8 cellular contexts compared by ENCODE assay signal in the genomic region with DNA sequence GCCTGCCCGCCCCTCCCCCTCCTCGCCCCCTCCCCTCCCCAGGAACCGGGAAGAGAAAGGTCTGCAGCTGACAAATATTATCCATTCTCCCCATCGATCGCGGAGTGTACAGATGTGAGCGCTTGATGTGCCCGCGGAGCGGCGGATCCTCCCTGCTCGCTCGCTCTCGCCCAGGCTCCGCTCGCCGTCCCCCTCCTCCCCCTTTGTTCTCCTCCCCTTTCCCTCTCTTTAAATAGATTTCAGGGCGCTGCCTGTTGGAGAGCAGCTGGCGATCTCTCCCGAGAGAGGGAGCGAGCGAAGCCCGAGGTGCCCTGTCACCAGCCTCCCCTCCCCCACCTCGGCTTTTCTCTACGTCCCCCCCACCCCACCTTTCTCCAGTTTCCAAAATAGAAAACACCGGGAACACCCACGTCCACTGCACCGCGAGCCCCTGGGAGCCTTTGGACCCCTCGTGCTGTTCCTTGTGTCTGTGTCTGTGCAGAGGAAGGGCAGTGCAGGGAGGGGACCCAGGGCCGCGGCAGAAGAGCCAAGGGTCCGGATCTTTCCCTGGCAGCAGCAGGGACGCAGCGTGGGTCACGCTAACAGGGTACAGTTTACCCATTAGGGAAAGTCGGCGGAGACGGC. TPM values are rescaled to one million over a fixed set of nuclear protein-coding genes. Genes with fewer than 3 reads are reported as not detected.
A peak's percentile ranks its signal among the peaks of the same experiment; 100 is the strongest.
DNase-seq lines count a peak whose midpoint lies in the region; ATAC-seq and TF ChIP-seq lines count a peak whose summit lies in the region.

No MANE protein-coding gene starts in this region.

- H2BK120ac ChIP-seq in mesenchymal stem cell (ENCODE audit: low read depth, low read length): peak overlapping the region; percentile 42

- no peak overlapping the region for H2BK15ac ChIP-seq in mesenchymal stem cell (ENCODE audit: low read depth, poor library complexity, severe bottlenecking)

- no peak for TF ChIP-seq CTCF in choroid plexus epithelial cell (conservative IDR thresholded peaks at IDR 0.05; ENCODE audit: low read depth, low read length)
- TF ChIP-seq CTCF in uterus (IDR thresholded peaks at IDR 0.05): no peak
- TF ChIP-seq CTCF in GM13977 (IDR thresholded peaks at IDR 0.05; ENCODE audit: extremely low read depth, insufficient read depth, missing control alignments): no peak

- H3K9me2 ChIP-seq in GM23248 (ENCODE audit: insufficient read depth): no peaks in the 10 kb centered on the region

- no peak overlapping the region for H4K8ac ChIP-seq in mesenchymal stem cell (ENCODE audit: low read length)

- H3K9me3 ChIP-seq in GM23248 (ENCODE audit: low read depth) (no peaks in the 10 kb centered on the region), NT2/D1 (ENCODE audit: insufficient read depth, low read length) (no peaks in the 10 kb centered on the region), mesenchymal stem cell (ENCODE audit: control insufficient read depth, low read length) (no peaks in the 10 kb centered on the region), uterus (no peaks in the 10 kb centered on the region)

- peak overlapping the region; percentile 28 to 73 for H3K18ac ChIP-seq in mesenchymal stem cell (ENCODE audit: low read depth in 1 of 2, low read length in 2 of 2)

- 0 to 1% methylated on average over 3 to 39 of the region's 39 CpGs for WGBS in GM23248 (ENCODE audit: low coverage in 1 of 2, low lambda C conversion rate in 2 of 2, missing lambda C conversion rate in 2 of 2), 2 experiments
- WGBS in mesenchymal stem cell: 1% methylated on average over 29 of the region's 39 CpGs

- H3K79me2 ChIP-seq in GM23248 (ENCODE audit: insufficient read depth): no peaks in the 10 kb centered on the region

- H3K23ac ChIP-seq in mesenchymal stem cell (ENCODE audit: low read length in 2 of 2): no peak overlapping the region

- H3K9ac ChIP-seq in GM23248: peak overlapping the region; percentile 80
- H3K9ac ChIP-seq in NT2/D1 (ENCODE audit: insufficient read length, low read depth): peak overlapping the region; percentile 82
- peak overlapping the region; percentile 51 for H3K9ac ChIP-seq in mesenchymal stem cell (ENCODE audit: low read length)

- H3K4me2 ChIP-seq in GM23248 (ENCODE audit: unreplicated experiment) (peak overlapping the region; percentile 89), mesenchymal stem cell (ENCODE audit: low read length, poor library complexity, severe bottlenecking) (peak overlapping the region; percentile 84)

- H3K4me3 ChIP-seq in GM23248: peak overlapping the region; percentile 68
- H3K4me3 ChIP-seq in NT2/D1 (ENCODE audit: insufficient read length, low read depth): peak overlapping the region; percentile 40
- H3K4me3 ChIP-seq in choroid plexus epithelial cell (ENCODE audit: low read depth, low read length): peak overlapping the region; percentile 49
- peak overlapping the region in 1 of 2 experiments; percentile 63 for H3K4me3 ChIP-seq in mesenchymal stem cell (ENCODE audit: insufficient read depth in 1 of 2, low read depth in 1 of 2, low read length in 2 of 2)
- H3K4me3 ChIP-seq in uterus: peak overlapping the region; percentile 3 to 45

- H2BK12ac ChIP-seq in mesenchymal stem cell (ENCODE audit: low read length in 2 of 2): peak overlapping the region in 1 of 2 experiments; percentile 89

- no peaks in the 10 kb centered on the region for H3K27me3 ChIP-seq in GM23248 (replicated peaks; ENCODE audit: insufficient read depth)
- peaks cover 51% of the 10 kb centered on the region for H3K27me3 ChIP-seq in NT2/D1 (ENCODE audit: insufficient read depth, insufficient read length)
- H3K27me3 ChIP-seq in mesenchymal stem cell (ENCODE audit: control insufficient read depth in 1 of 2, insufficient read depth in 1 of 2, low read length in 2 of 2): peaks cover 0 to 41% of the 10 kb centered on the region in 2 experiments
- H3K27me3 ChIP-seq in uterus: peaks cover 0 to 3% of the 10 kb centered on the region in 2 donors

- H2BK5ac ChIP-seq in mesenchymal stem cell (ENCODE audit: low read depth, low read length, poor library complexity, severe bottlenecking): no peak overlapping the region

- no peak overlapping the region for H2AFZ ChIP-seq in GM23248
- H2AFZ ChIP-seq in mesenchymal stem cell (ENCODE audit: low read depth, low read length): no peak overlapping the region

- ATAC-seq in HG02840 (IDR thresholded peaks at IDR 0.05; ENCODE audit: low FRiP score, unreplicated experiment): no peak

- no peaks in the 10 kb centered on the region for H4K20me1 ChIP-seq in GM23248 (ENCODE audit: insufficient read depth)

- in situ Hi-C loops in ACHN (cut with HindIII; ENCODE audit: low pct_ligation_motif_present, low pct_unique_long_range_greater_than_20kb, low sequenced_read_pairs): no loop called here
- in situ Hi-C loops in GM23248 (cut with MboI): no loop called here
- in situ Hi-C loops in GM13977 (cut with MboI; ENCODE audit: low pct_unique_long_range_greater_than_20kb, low sequenced_read_pairs, unreplicated experiment): loop anchor here (25.0 kb wide), 1 partner anchor 142 kb away; no protein-coding TSS in a partner anchor

- H3K4me1 ChIP-seq in GM23248 (ENCODE audit: insufficient read depth) (no peaks in the 10 kb centered on the region; the same call in 1 of the 2 replicates), NT2/D1 (ENCODE audit: insufficient read depth, insufficient read length) (peaks cover 11% of the 10 kb centered on the region), mesenchymal stem cell (ENCODE audit: control insufficient read depth, insufficient read depth, low read depth, low read length) (peaks cover 46% of the 10 kb centered on the region), uterus (no peaks in the 10 kb centered on the region)

- DNase-seq in ACHN (peak; percentile 40), GM23248 (peak; percentile 70), NT2/D1 (ENCODE audit: low read depth, low spot score) (no peak), choroid plexus epithelial cell (ENCODE audit: low read depth) (peak; percentile 45), mesenchymal stem cell (peak; percentile 73), uterus (peak in 1 of 2 donors; percentile 39), GM13977 (ENCODE audit: low spot score) (no peak)

- no peak for TF ChIP-seq POLR2A in uterus (IDR thresholded peaks at IDR 0.05)

- H3K79me1 ChIP-seq in mesenchymal stem cell (replicated peaks; ENCODE audit: low read length, poor library complexity, severe bottlenecking): peaks cover 2% of the 10 kb centered on the region

- H3K27ac ChIP-seq in GM23248: no peak overlapping the region; the same call in 1 of the 2 replicates
- H3K27ac ChIP-seq in mesenchymal stem cell (ENCODE audit: low read length, poor library complexity, severe bottlenecking): peak overlapping the region; percentile 19
- peak overlapping the region; percentile 25 to 80 for H3K27ac ChIP-seq in uterus

- H3K4ac ChIP-seq in mesenchymal stem cell (ENCODE audit: low read depth in 1 of 2, low read length in 2 of 2): peak overlapping the region; percentile 37 to 91

- peak overlapping the region; percentile 11 for H4K91ac ChIP-seq in mesenchymal stem cell (ENCODE audit: low read length)

- H2AK5ac ChIP-seq in mesenchymal stem cell (ENCODE audit: low read length, severe bottlenecking): no peak overlapping the region

- H3F3A ChIP-seq in GM23248 (ENCODE audit: insufficient read depth): no peaks in the 10 kb centered on the region

- intact Hi-C loops in uterus (cut with DNase I; ENCODE audit: low total_unique reads): loop anchor here (5.0 kb wide), 1 partner anchor 47 kb away; no protein-coding TSS in a partner anchor

- H3K36me3 ChIP-seq in GM23248 (ENCODE audit: low read depth) (no peaks in the 10 kb centered on the region), NT2/D1 (ENCODE audit: insufficient read depth, insufficient read length, low read length) (no peaks in the 10 kb centered on the region), mesenchymal stem cell (ENCODE audit: control insufficient read depth in 1 of 2, insufficient read depth in 2 of 2, low read depth in 1 of 2, low read length in 2 of 2) (no peaks in the 10 kb centered on the region), uterus (no peaks in the 10 kb centered on the region)

- peak overlapping the region in 1 of 2 experiments; percentile 79 for H3K14ac ChIP-seq in mesenchymal stem cell (ENCODE audit: low read length in 2 of 2)

RNA-seq across cellular contexts. Expression of gene BCOR, which starts 56.6 kb away (rescaled TPM):
- 17.6 and 19.7 TPM in 2 replicates for total RNA-seq in GM23248 (2014; rRNA removed; shearing (Covaris generic))
- 9.1 and 10.2 TPM in 2 replicates for polyA plus RNA-seq in GM23248 (2016; fragmentation: Nextera tagmentation; extraction: Ambion mirVana)
- polyA plus RNA-seq in mesenchymal stem cell (2013, experiment 1 of 2): 16.0 TPM
- 14.9 TPM for polyA plus RNA-seq in mesenchymal stem cell (2013, experiment 2 of 2)
- total RNA-seq in uterus: 10 to 100 TPM in 3 of 4 donors, 1 to 10 TPM in 1; 10.0 to 42.4 (median 26.4) TPM

Comparison
In these comparisons a context has a peak if more than half of its experiments do, and no peak if none do; other contexts are left out.
1. DNase-seq: peak in ACHN (single experiment), GM23248 (single experiment), choroid plexus epithelial cell (single experiment) and mesenchymal stem cell (single experiment); none in NT2/D1 (single experiment) and GM13977 (single experiment).
2. Peak in every context shown above with its lines, with median percentiles within 50 percentile points of each other: H3K9ac ChIP-seq.